In genomic region chr7:159142730-159143129, GRCh38 we compare ENCODE assay signal across 24 cellular contexts. TPM values are rescaled to one million over a fixed set of nuclear protein-coding genes. Genes with fewer than 3 reads are reported as not detected.
A peak's percentile ranks its signal among the peaks of the same experiment; 100 is the strongest.
DNase-seq lines count a peak whose midpoint lies in the region; ATAC-seq, FAIRE-seq and TF ChIP-seq lines count a peak whose summit lies in the region.
"Had no signal": no experiment of that assay in that cellular context is flagged by ENCODE, and none has a peak within 500 bp of the region (broad histone marks: within the 10 kb centered on the region; RNA-seq: fewer than 3 reads in every experiment).

No MANE protein-coding gene starts in this region.

- H3K4me3 ChIP-seq in CD8-positive, alpha-beta T cell (ENCODE audit: low read depth, low read length): no peak overlapping the region
- peak overlapping the region; percentile 76 for H3K4me3 ChIP-seq in GM23338
- peak overlapping the region in 2 of 4 experiments; percentile 74 to 79; a peak in 3 of 8 replicates for H3K4me3 ChIP-seq in H1 (ENCODE audit: extremely low read depth in 1 of 4, insufficient read depth in 2 of 4, low read depth in 3 of 4, low read length in 4 of 4)
- H3K4me3 ChIP-seq: mucosa of descending colon, upper lobe of right lung had no signal

- CTCF ChIA-PET in CD8-positive, alpha-beta T cell (lab: Charles Lee): no interaction called here
- CTCF ChIA-PET in H1 (lab: Charles Lee; ENCODE audit: partially characterized antibody): interaction anchor here (1.0 kb wide), 1 partner anchor 50 kb away, joined by 5 read pairs; no protein-coding TSS in a partner anchor

- no peak overlapping the region for H3K14ac ChIP-seq in H1 (ENCODE audit: insufficient read length)

- H2AK5ac ChIP-seq in H1 (ENCODE audit: low read depth, low read length): no peak overlapping the region

- H3K23ac ChIP-seq in H1 (ENCODE audit: insufficient read length): no peak overlapping the region

- no peak for TF ChIP-seq RAD21 in H1 (IDR thresholded peaks at IDR 0.05 in 1 of 2, conservative IDR thresholded peaks at IDR 0.05 in 1 of 2; ENCODE audit: low read depth in 2 of 2, low read length in 2 of 2)

- H3K36me3 Mint-ChIP-seq in CD8-positive, alpha-beta T cell: no peaks in the 10 kb centered on the region
- H3K36me3 Mint-ChIP-seq in GM23338 (ENCODE audit: low read depth) (peaks cover 19% of the 10 kb centered on the region), neural crest cell (ENCODE audit: low read depth) (peaks cover 2% of the 10 kb centered on the region)

- peak overlapping the region; percentile 71; the same call in 1 of the 2 replicates for H3K18ac ChIP-seq in H1 (ENCODE audit: extremely low read depth, low read length)

- H4K8ac ChIP-seq in H1 (ENCODE audit: extremely low read depth, insufficient read depth, low read length): no peak overlapping the region

- intact Hi-C loops in CD8-positive, alpha-beta T cell (cut with DNase I, micrococcal nuclease): no loop called here

- H2BK12ac ChIP-seq in H1 (ENCODE audit: low read depth, low read length): peak overlapping the region; percentile 75; the same call in 1 of the 2 replicates

- no peak overlapping the region for H2BK15ac ChIP-seq in H1 (ENCODE audit: low read length)

- peaks cover 9% of the 10 kb centered on the region; the same call in 1 of the 2 replicates for H3K23me2 ChIP-seq in H1 (ENCODE audit: low read depth, low read length)

- DNase-seq in CD8-positive, alpha-beta T cell: no peak
- no peak for DNase-seq in GM23338 (ENCODE audit: low spot score)
- DNase-seq in H1 (ENCODE audit: low read depth in 1 of 2, low spot score in 2 of 2): no peak
- no peak for DNase-seq in neural crest cell (ENCODE audit: low read depth, low spot score)
- DNase-seq in NCI-H1048 (lab: John Stamatoyannopoulos, UW): no peak
- DNase-seq in AG08396 (ENCODE audit: low spot score): no peak
- DNase-seq: activated CD4-positive, alpha-beta T cell treated with anti-CD3 and anti-CD28 coated beads, Interleukin-2, amount 50 U/mL, for 4 hours; AML-193; central memory CD4-positive, alpha-beta T cell; esophagus squamous epithelium; Kasumi-1; left ventricle myocardium superior; mucosa of descending colon; NCI-H1092 treated with DMSO at 0.1 percent for 48 hours; NCI-H2081 treated with DMSO at 0.1 percent for 48 hours; NCI-H524; stimulated activated CD4-positive, alpha-beta T cell treated with anti-CD3 and anti-CD28 coated beads, Interleukin-1b, Interleukin-23, amount 100 ng/mL, for 48 hours; stimulated activated naive CD4-positive, alpha-beta T cell treated with Interleukin-2 at 50 U/mL for 16 hours; upper lobe of right lung had no signal

- no peaks in the 10 kb centered on the region for H3K36me3 ChIP-seq in CD8-positive, alpha-beta T cell (ENCODE audit: insufficient read depth, low read length)
- no peaks in the 10 kb centered on the region; the same call in 1 of the 2 replicates for H3K36me3 ChIP-seq in GM23338 (ENCODE audit: insufficient read depth)
- H3K36me3 ChIP-seq in H1 (ENCODE audit: control insufficient read depth in 2 of 4, insufficient read depth in 4 of 4, low read length in 3 of 4): peaks cover 0 to 17% (median 1%) of the 10 kb centered on the region in 4 experiments; a peak in 4 of 8 replicates
- H3K36me3 ChIP-seq: esophagus squamous epithelium, ovary, upper lobe of right lung had no signal

- H3K4me2 ChIP-seq in GM23338: peak overlapping the region; percentile 89
- H3K4me2 ChIP-seq in H1 (ENCODE audit: insufficient read depth in 1 of 2, low read depth in 2 of 2, low read length in 2 of 2): peak overlapping the region; percentile 87 to 93; a peak in 3 of 4 replicates

- H3K9me2 ChIP-seq in GM23338 (ENCODE audit: insufficient read depth): no peaks in the 10 kb centered on the region

- no peak overlapping the region for H3K4ac ChIP-seq in H1 (replicated peaks; ENCODE audit: insufficient read length, low read depth, low read length)

- H2BK20ac ChIP-seq in H1 (ENCODE audit: low read length): peak overlapping the region; percentile 16; the same call in 1 of the 2 replicates

- H3F3A ChIP-seq in GM23338 (replicated peaks; ENCODE audit: low read depth): 0 out of 2 replicates have a peak, but pooled peaks cover 9% of the 10 kb centered on the region

- H3K27ac Mint-ChIP-seq in CD8-positive, alpha-beta T cell: no peak overlapping the region
- H3K27ac Mint-ChIP-seq in GM23338 (no peak overlapping the region), neural crest cell (ENCODE audit: unreplicated experiment) (no peak overlapping the region)

- POLR2A ChIA-PET in CD8-positive, alpha-beta T cell (lab: Charles Lee): no interaction called here
- POLR2A ChIA-PET in H1 (lab: Charles Lee; ENCODE audit: partially characterized antibody): interaction anchor here (1.2 to 1.4 kb wide), 3 partner anchors 11 to 112 kb away, joined by 3 to 4 read pairs (median 4); no protein-coding TSS in a partner anchor

- H3K9me3 ChIP-seq in CD8-positive, alpha-beta T cell (ENCODE audit: low read length): no peaks in the 10 kb centered on the region
- H3K9me3 ChIP-seq in H1 (ENCODE audit: insufficient read depth in 2 of 2, low read depth in 1 of 2, low read length in 1 of 2): peaks cover 0 to 3% of the 10 kb centered on the region in 2 experiments; a peak in 1 of 4 replicates
- H3K9me3 ChIP-seq: esophagus squamous epithelium, mucosa of descending colon, ovary, upper lobe of right lung had no signal

- H3K4me1 Mint-ChIP-seq in CD8-positive, alpha-beta T cell (ENCODE audit: low read depth): peaks cover 8% of the 10 kb centered on the region
- H3K4me1 Mint-ChIP-seq in GM23338: peaks cover 26% of the 10 kb centered on the region
- peaks cover 18% of the 10 kb centered on the region for H3K4me1 Mint-ChIP-seq in neural crest cell

- H4K20me1 ChIP-seq in GM23338 (replicated peaks; ENCODE audit: insufficient read depth) (peaks cover 3% of the 10 kb centered on the region; the same call in 1 of the 2 replicates), H1 (replicated peaks in 1 of 2; ENCODE audit: control insufficient read depth in 1 of 2, insufficient read depth in 2 of 2, low read length in 2 of 2) (no peaks in the 10 kb centered on the region)

- no peak overlapping the region for H2BK120ac ChIP-seq in H1 (replicated peaks; ENCODE audit: low read depth, low read length)

- no peak overlapping the region for H3K56ac ChIP-seq in H1 (replicated peaks; ENCODE audit: insufficient read length, low read depth, low read length)

- peak overlapping the region; percentile 74 for H3K4me3 Mint-ChIP-seq in CD8-positive, alpha-beta T cell
- H3K4me3 Mint-ChIP-seq in GM23338 (peak overlapping the region; percentile 23), neural crest cell (peak overlapping the region; percentile 84)

- H2AFZ ChIP-seq in GM23338 (no peak overlapping the region), H1 (ENCODE audit: low read length) (no peak overlapping the region)

- no peak for TF ChIP-seq POLR2A in H1 (IDR thresholded peaks at IDR 0.05; ENCODE audit: control extremely low read depth in 1 of 2, low read depth in 2 of 2, low read length in 2 of 2)

- H4K5ac ChIP-seq in H1 (ENCODE audit: insufficient read length, low read depth, low read length): no peak overlapping the region

- H3K27me3 ChIP-seq in CD8-positive, alpha-beta T cell (ENCODE audit: insufficient read depth, low read length): peaks cover 3% of the 10 kb centered on the region
- H3K27me3 ChIP-seq in GM23338 (ENCODE audit: insufficient read depth) (peaks cover 40% of the 10 kb centered on the region), H1 (replicated peaks in 1 of 4; ENCODE audit: control insufficient read depth in 3 of 4, extremely low read depth in 1 of 4, insufficient read depth in 3 of 4, low read length in 3 of 4) (peaks cover 13 to 33% (median 25%) of the 10 kb centered on the region in 4 experiments)
- H3K27me3 ChIP-seq: ovary had no signal

- no peak overlapping the region for H3K27ac ChIP-seq in CD8-positive, alpha-beta T cell (ENCODE audit: low read depth, low read length)
- H3K27ac ChIP-seq in GM23338 (ENCODE audit: low read depth) (no peak overlapping the region), H1 (ENCODE audit: low read depth, low read length) (no peak overlapping the region)
- H3K27ac ChIP-seq: esophagus squamous epithelium, ovary, upper lobe of right lung had no signal

- 35% methylated on average over 10 of the region's 10 CpGs; no CpG with 5 or more reads in 1 of the 2 experiments for WGBS in H1 (ENCODE audit: extremely low coverage in 1 of 2, insufficient coverage in 1 of 2, insufficient read length in 1 of 2, insufficient replicate concordance in 2 of 2, low coverage in 1 of 2, low lambda C conversion rate in 2 of 2, missing lambda C conversion rate in 1 of 2), 2 experiments

- no peak for FAIRE-seq in H1 (lab: Jason Lieb, UNC)

- H3K79me2 ChIP-seq in GM23338 (replicated peaks; ENCODE audit: insufficient read depth) (no peaks in the 10 kb centered on the region), H1 (ENCODE audit: control insufficient read depth in 1 of 2, insufficient read depth in 2 of 2, low read length in 2 of 2) (no peaks in the 10 kb centered on the region)

- TF ChIP-seq EP300 in H1 (IDR thresholded peaks at IDR 0.05; ENCODE audit: borderline replicate concordance in 1 of 2, low read depth in 2 of 2, low read length in 2 of 2): no peak

- no peak for ATAC-seq in CD8-positive, alpha-beta T cell
- ATAC-seq in GM23338 (no peak), HG03108 (IDR thresholded peaks at IDR 0.05; ENCODE audit: unreplicated experiment) (no peak), GM21529 (IDR thresholded peaks at IDR 0.05; ENCODE audit: unreplicated experiment) (no peak)
- ATAC-seq: left ventricle myocardium superior, mucosa of descending colon, sciatic nerve, upper lobe of right lung had no signal

- H3K4me1 ChIP-seq in CD8-positive, alpha-beta T cell (ENCODE audit: insufficient read depth, low read length): peaks cover 12% of the 10 kb centered on the region
- H3K4me1 ChIP-seq in GM23338 (ENCODE audit: insufficient read depth): peaks cover 49% of the 10 kb centered on the region
- peaks cover 14 to 36% (median 27%) of the 10 kb centered on the region in 4 experiments for H3K4me1 ChIP-seq in H1 (replicated peaks in 1 of 4; ENCODE audit: control insufficient read depth in 3 of 4, insufficient read depth in 4 of 4, low read length in 3 of 4)

- H2BK5ac ChIP-seq in H1 (ENCODE audit: low read depth, low read length): no peak overlapping the region

- no peaks in the 10 kb centered on the region for H3K79me1 ChIP-seq in H1 (ENCODE audit: low read depth, low read length)

- no peak overlapping the region for H4K91ac ChIP-seq in H1 (replicated peaks; ENCODE audit: insufficient read length, low read length)

- H3K9me3 Mint-ChIP-seq in CD8-positive, alpha-beta T cell: no peaks in the 10 kb centered on the region
- H3K9me3 Mint-ChIP-seq in GM23338 (peaks cover 59% of the 10 kb centered on the region), neural crest cell (peaks cover 2% of the 10 kb centered on the region)

- H3K27me3 Mint-ChIP-seq in CD8-positive, alpha-beta T cell (ENCODE audit: low read depth): peaks cover 24% of the 10 kb centered on the region
- peaks cover 32% of the 10 kb centered on the region for H3K27me3 Mint-ChIP-seq in GM23338 (ENCODE audit: insufficient read depth, low read depth, poor library complexity)
- peaks cover 57% of the 10 kb centered on the region for H3K27me3 Mint-ChIP-seq in neural crest cell (ENCODE audit: low read depth)

- TF ChIP-seq CTCF in CD8-positive, alpha-beta T cell (IDR thresholded peaks at IDR 0.05): no peak
- TF ChIP-seq CTCF in GM23338 (conservative IDR thresholded peaks at IDR 0.05; ENCODE audit: low read depth in 2 of 2) (no peak), H1 (IDR thresholded peaks at IDR 0.05; ENCODE audit: control extremely low read depth in 1 of 3, insufficient read depth in 1 of 3, low read depth in 1 of 3, low read length in 3 of 3) (no peak), neural crest cell (conservative IDR thresholded peaks at IDR 0.05) (no peak)

- no peak overlapping the region for H3K9ac ChIP-seq in H1 (replicated peaks in 1 of 4; ENCODE audit: extremely low read depth in 1 of 4, low read depth in 3 of 4, low read length in 3 of 4)

RNA-seq across cellular contexts. Expression of gene VIPR2, which starts 1.9 kb away (rescaled TPM):
- total RNA-seq in CD8-positive, alpha-beta T cell: under 1 TPM; 0.61 to 0.73 TPM
- 1.3 and 2.1 TPM in 2 replicates for total RNA-seq in GM23338 (2014; rRNA removed; shearing (Covaris generic))
- polyA plus RNA-seq in GM23338 (2016; fragmentation: Nextera tagmentation; extraction: Ambion mirVana) (1.9 and 2.7 TPM in 2 replicates), H1 (2011; rRNA removed) (6.3 and 10.9 TPM in 2 replicates)
- 2.4 and 3.1 TPM in 2 replicates for total RNA-seq in H1 (2021; fragmentation: NEBNext Ultra II Directional; extraction: Animal tissue kit (Norgen Biotek cat#: 25700))
- 5.6 TPM for polyA plus RNA-seq in H1 (2011; cell fraction: cytosol; rRNA removed)
- polyA plus RNA-seq in H1 (2011; cell fraction: nucleus; rRNA removed): 18.0 TPM
- 2.4 to 3.1 TPM (median 2.7 TPM) in 4 replicates for polyA plus RNA-seq in H1 (2012, experiment 1 of 2)
- polyA plus RNA-seq in H1 (2012, experiment 2 of 2): 2.0 TPM
- 1.1 TPM for polyA plus RNA-seq in H1 (2013, experiment 1 of 2)
- 1.0 TPM for polyA plus RNA-seq in H1 (2013, experiment 2 of 2)
- 7.9 and 10.8 TPM in 2 replicates for polyA minus RNA-seq in H1 (2011; rRNA and poly(A)+ RNA removed)
- 2.7 TPM for polyA minus RNA-seq in H1 (2011; cell fraction: cytosol; rRNA and poly(A)+ RNA removed)
- 8.9 TPM for polyA minus RNA-seq in H1 (2011; cell fraction: nucleus; rRNA and poly(A)+ RNA removed)
- 0.09 and 0.16 TPM in 2 replicates for total RNA-seq in neural crest cell
- total RNA-seq: HT-29 had no signal

Comparison
In these comparisons a context has a peak if more than half of its experiments do, and no peak if none do; other contexts are left out.
1. H3K4me3 Mint-ChIP-seq: peak in every context shown above with its lines; median percentile 84 in neural crest cell; 74 in CD8-positive, alpha-beta T cell; 23 in GM23338.